In genomic region chr12:119704065-119704747, GRCh38 we compare ENCODE assay signal across 15 cellular contexts. TPM values are rescaled to one million over a fixed set of nuclear protein-coding genes. Genes with fewer than 3 reads are reported as not detected.
DNase-seq lines count a peak whose midpoint lies in the region; TF ChIP-seq lines count a peak whose summit lies in the region.
"Had no signal": no experiment of that assay in that cellular context is flagged by ENCODE, and none has a peak within 500 bp of the region (broad histone marks: within the 10 kb centered on the region; RNA-seq: fewer than 3 reads in every experiment).

No MANE protein-coding gene starts in this region.

- TF ChIP-seq POLR2A in prostate gland (IDR thresholded peaks at IDR 0.05) = no peak

- H3K4me1 ChIP-seq in prostate gland (replicated peaks) = no peaks in the 10 kb centered on the region
- H3K4me1 ChIP-seq: pancreas had no signal

- H3K4me3 ChIP-seq in foreskin fibroblast (ENCODE audit: low read depth in 1 of 2, low read length in 2 of 2) (no peak overlapping the region), prostate gland (no peak overlapping the region)
- H3K4me3 ChIP-seq: pancreas had no signal

- TF ChIP-seq CTCF in foreskin fibroblast (IDR thresholded peaks at IDR 0.05; ENCODE audit: low read depth, low read length) (no peak), prostate gland (IDR thresholded peaks at IDR 0.05) (no peak)

- no peaks in the 10 kb centered on the region for H3K27me3 ChIP-seq in prostate gland (replicated peaks; ENCODE audit: insufficient read depth)
- H3K27me3 ChIP-seq: pancreas had no signal

- 90% methylated on average over 16 of the region's 16 CpGs for WGBS in prostate gland

- H3K36me3 ChIP-seq in prostate gland = no peaks in the 10 kb centered on the region
- H3K36me3 ChIP-seq: pancreas had no signal

- H3K27ac ChIP-seq in prostate gland = no peak overlapping the region
- H3K27ac ChIP-seq: pancreas had no signal

- intact Hi-C loops in prostate gland (cut with DNase I) = no loop called here

- DNase-seq in GM03348 (ENCODE audit: low spot score) (peak; percentile 63), RPMI7951 (ENCODE audit: low read depth) (peak; percentile 26), foreskin fibroblast (peak; percentile 79 to 86), renal cortical epithelial cell (ENCODE audit: low read depth) (peak; percentile 48), CD1c-positive myeloid dendritic cell (ENCODE audit: extremely low spot score) (no peak), Ammon's horn (ENCODE audit: low spot score) (no peak), prostate gland (ENCODE audit: low spot score) (no peak)
- DNase-seq in activated CD4-positive, alpha-beta T cell treated with anti-CD3 and anti-CD28 coated beads for 48 hours = no peak
- DNase-seq: activated naive CD4-positive, alpha-beta T cell treated with anti-CD3 and anti-CD28 coated beads for 36 hours; CD4-positive, alpha-beta T cell; central memory CD4-positive, alpha-beta T cell; mesenchymal stem cell; NCI-H1436 treated with DMSO at 0.1 percent for 48 hours; NCI-H524 treated with DMSO at 0.1 percent for 48 hours; pancreas had no signal

- H3K9me3 ChIP-seq in prostate gland = no peaks in the 10 kb centered on the region
- H3K9me3 ChIP-seq: pancreas had no signal

RNA-seq across cellular contexts. Expression of gene PRKAB1, which starts 36.3 kb away (rescaled TPM):
- 12.7 and 15.0 TPM in 2 replicates for total RNA-seq in RPMI7951 (2014; rRNA removed; shearing (Covaris generic))
- total RNA-seq in renal cortical epithelial cell = 21.9 and 52.6 TPM in 2 replicates
- 10 to 100 TPM; 17.3 to 36.7 TPM for total RNA-seq in prostate gland

Comparison
In these comparisons a context has a peak if more than half of its experiments do, and no peak if none do; other contexts are left out.
1. DNase-seq: peak in GM03348 (single experiment), RPMI7951 (single experiment), foreskin fibroblast (2 of 2) and renal cortical epithelial cell (single experiment); none in CD1c-positive myeloid dendritic cell (single experiment), Ammon's horn (single experiment), activated CD4-positive, alpha-beta T cell treated with anti-CD3 and anti-CD28 coated beads for 48 hours (single experiment) and prostate gland (single experiment).